Comparison of ENCODE assay signal across 16 cellular contexts in genomic region chr10:103600956-103601569, GRCh38.
A peak's percentile ranks its signal among the peaks of the same experiment; 100 is the strongest.
DNase-seq lines count a peak whose midpoint lies in the region; ATAC-seq and TF ChIP-seq lines count a peak whose summit lies in the region.
"Had no signal": no experiment of that assay in that cellular context is flagged by ENCODE, and none has a peak within 500 bp of the region (broad histone marks: within the 10 kb centered on the region; RNA-seq: fewer than 3 reads in every experiment).

No MANE protein-coding gene starts in this region.

- peaks cover 17% of the 10 kb centered on the region for H3K36me3 Mint-ChIP-seq in type B pancreatic cell

- peaks cover 1% of the 10 kb centered on the region for H3K79me1 ChIP-seq in neuronal stem cell (ENCODE audit: low read depth, low read length)

- H3K27me3 Mint-ChIP-seq in type B pancreatic cell, result no peaks in the 10 kb centered on the region
- H3K27me3 Mint-ChIP-seq: CD4-positive, alpha-beta memory T cell had no signal

- POLR2A ChIA-PET in RWPE1 (lab: Yijun Ruan, JAX; ENCODE audit: low non-redundant PET), result no interaction called here

- H3K4me1 ChIP-seq in neuronal stem cell (ENCODE audit: control insufficient read depth in 2 of 2, insufficient read depth in 1 of 2, low read depth in 1 of 2, low read length in 2 of 2), result peaks cover 0 to 1% of the 10 kb centered on the region in 2 donors
- H3K4me1 ChIP-seq: SJCRH30 had no signal

- no peak overlapping the region for H3K14ac ChIP-seq in neuronal stem cell (ENCODE audit: low read length)

- H2AFZ ChIP-seq in neuronal stem cell (ENCODE audit: low read length), result no peak overlapping the region
- H2AFZ ChIP-seq: GM23338 had no signal

- no peak overlapping the region for H3K4ac ChIP-seq in neuronal stem cell (ENCODE audit: low read length)

- TF ChIP-seq CTCF in RWPE1 (conservative IDR thresholded peaks at IDR 0.05; ENCODE audit: low read depth), result no peak
- TF ChIP-seq CTCF in dorsolateral prefrontal cortex (IDR thresholded peaks at IDR 0.05 in 54 of 56, conservative IDR thresholded peaks at IDR 0.05 in 2 of 56; ENCODE audit: low read depth in 1 of 56, partially characterized antibody in 56 of 56), result no peak
- no peak for TF ChIP-seq CTCF in type B pancreatic cell (conservative IDR thresholded peaks at IDR 0.05)

- intact Hi-C loops in dorsolateral prefrontal cortex (cut with DNase I), result no loop called here

- no peak overlapping the region for H3K9ac ChIP-seq in neuronal stem cell (ENCODE audit: low read depth, low read length, poor library complexity)

- no CpG with 5 or more reads among the region's 7 CpGs for WGBS in neuronal stem cell (ENCODE audit: extremely low coverage in 2 of 2, insufficient read length in 2 of 2, insufficient replicate concordance in 1 of 2), 2 donors

- CTCF ChIA-PET in RWPE1 (lab: Yijun Ruan, JAX), result interaction anchor here (0.7 kb wide), 1 partner anchor 16 kb away, joined by 3 read pairs; no protein-coding TSS in a partner anchor

- no peaks in the 10 kb centered on the region for H3K9me3 Mint-ChIP-seq in type B pancreatic cell
- H3K9me3 Mint-ChIP-seq: CD4-positive, alpha-beta memory T cell had no signal

- H3K4me2 ChIP-seq in neuronal stem cell (ENCODE audit: insufficient read depth, low read length, poor library complexity, severe bottlenecking), result no peak overlapping the region
- H3K4me2 ChIP-seq: GM23338 had no signal

- no peak overlapping the region for H4K91ac ChIP-seq in neuronal stem cell (ENCODE audit: low read depth, low read length, poor library complexity)

- H3K27ac ChIP-seq in RWPE1 (peak overlapping the region; percentile 54), dorsolateral prefrontal cortex (peak overlapping the region in 53 of 59 donors; percentile 4 to 85 (median 73)), neuronal stem cell (replicated peaks; ENCODE audit: low read length) (no peak overlapping the region)
- H3K27ac ChIP-seq: SJCRH30 had no signal

- H3K27me3 ChIP-seq in dorsolateral prefrontal cortex (no peaks in the 10 kb centered on the region), neuronal stem cell (ENCODE audit: control insufficient read depth in 3 of 3, insufficient read depth in 3 of 3, low read depth in 1 of 3, low read length in 3 of 3) (no peaks in the 10 kb centered on the region)
- H3K27me3 ChIP-seq: BE2C, SJCRH30 had no signal

- H3K4me3 ChIP-seq in dorsolateral prefrontal cortex (peak overlapping the region in 1 of 59 donors; percentile 4), neuronal stem cell (ENCODE audit: low read length in 2 of 2) (no peak overlapping the region)
- H3K4me3 ChIP-seq: GM23338, K562, SJCRH30 had no signal

- H3K9me3 ChIP-seq in neuronal stem cell (replicated peaks in 1 of 2; ENCODE audit: control insufficient read depth in 2 of 2, insufficient read depth in 1 of 2, low read depth in 1 of 2, low read length in 2 of 2), result peaks cover 0 to 3% of the 10 kb centered on the region in 2 donors
- H3K9me3 ChIP-seq: BE2C, SJCRH30 had no signal

- H3K36me3 ChIP-seq in neuronal stem cell (replicated peaks in 1 of 2; ENCODE audit: control insufficient read depth in 2 of 2, insufficient read depth in 2 of 2, low read length in 2 of 2), result peaks cover 7 to 13% of the 10 kb centered on the region in 2 donors
- H3K36me3 ChIP-seq: BE2C, SJCRH30 had no signal

- no peak overlapping the region for H2BK15ac ChIP-seq in neuronal stem cell (ENCODE audit: low read length)

- peaks cover 16% of the 10 kb centered on the region for H3K4me1 Mint-ChIP-seq in type B pancreatic cell (ENCODE audit: unreplicated experiment)
- H3K4me1 Mint-ChIP-seq: CD4-positive, alpha-beta memory T cell had no signal

- peak overlapping the region; percentile 70 for H3K18ac ChIP-seq in neuronal stem cell (ENCODE audit: low read length)

- H2BK120ac ChIP-seq in neuronal stem cell (ENCODE audit: low read depth, low read length), result no peak overlapping the region

- no peak overlapping the region for H2BK12ac ChIP-seq in neuronal stem cell (ENCODE audit: low read length)

- DNase-seq in RWPE1 (ENCODE audit: low spot score), result no peak
- DNase-seq in dorsolateral prefrontal cortex, result peak in 2 of 10 donors; percentile 8 to 15
- no peak for DNase-seq in neuronal stem cell (ENCODE audit: low spot score)
- DNase-seq in type B pancreatic cell (ENCODE audit: extremely low spot score, unreplicated experiment), result no peak
- DNase-seq in NOMO-1 treated with dmso at 0.1 percent for 144 hours (lab: John Stamatoyannopoulos, UW; ENCODE audit: unreplicated experiment), result no peak
- no peak for DNase-seq in NCI-H748 (lab: John Stamatoyannopoulos, UW; ENCODE audit: unreplicated experiment)
- DNase-seq: BE2C; Calu3; CD4-positive, alpha-beta memory T cell; DMS79 treated with DMSO at 0.1 percent for 48 hours; NCI-H187; NCI-H526 treated with DMSO at 0.1 percent for 48 hours; SJCRH30 had no signal

- no peak overlapping the region for H3K23ac ChIP-seq in neuronal stem cell (ENCODE audit: low read depth, low read length, poor library complexity)

- H2AK5ac ChIP-seq in neuronal stem cell (ENCODE audit: low read depth, low read length), result peak overlapping the region; percentile 13

- peak overlapping the region; percentile 72 for H3K27ac Mint-ChIP-seq in type B pancreatic cell
- H3K27ac Mint-ChIP-seq: CD4-positive, alpha-beta memory T cell; GM23338 had no signal

- H2BK5ac ChIP-seq in neuronal stem cell (ENCODE audit: low read length), result no peak overlapping the region

- ATAC-seq in GM18511 (IDR thresholded peaks at IDR 0.05; ENCODE audit: unreplicated experiment), result no peak
- ATAC-seq: GM23338, K562 had no signal

- H4K8ac ChIP-seq in neuronal stem cell (ENCODE audit: low read depth, low read length), result no peak overlapping the region

- no peak overlapping the region for H3K4me3 Mint-ChIP-seq in type B pancreatic cell
- H3K4me3 Mint-ChIP-seq: CD4-positive, alpha-beta memory T cell; GM23338 had no signal
